ENCODE assay signal across 8 cellular contexts in the genomic region with DNA sequence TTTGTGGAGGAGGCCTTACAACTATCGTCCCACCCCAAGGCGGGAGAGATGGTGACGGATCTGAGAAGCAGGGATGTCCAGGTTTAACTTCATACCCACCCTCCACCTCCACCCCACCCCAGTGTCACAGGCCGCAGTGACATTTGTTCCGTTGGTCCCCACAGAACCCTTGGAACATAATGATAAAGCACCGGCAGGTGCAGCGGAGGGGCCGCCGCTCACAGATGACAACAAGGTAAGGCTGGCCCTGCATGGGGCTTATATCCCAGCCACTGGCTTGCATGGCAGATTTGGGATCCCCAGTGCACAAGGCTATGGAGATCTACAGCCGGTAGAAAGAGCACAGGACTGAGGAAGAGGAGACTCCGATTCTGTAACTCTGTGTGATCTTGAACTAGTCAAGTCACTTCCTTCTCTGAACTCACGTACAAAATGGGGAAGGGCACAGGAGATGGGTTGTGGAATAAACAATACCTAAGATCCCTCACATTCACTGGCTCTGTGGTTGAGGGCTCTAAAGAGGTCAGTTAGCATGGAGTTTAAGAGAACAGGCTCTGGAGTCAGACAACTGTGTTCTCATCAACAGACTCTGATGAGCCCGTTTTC. TPM values are rescaled to one million over a fixed set of nuclear protein-coding genes. Genes with fewer than 3 reads are reported as not detected.
DNase-seq lines count a peak whose midpoint lies in the region; ATAC-seq and TF ChIP-seq lines count a peak whose summit lies in the region.

No MANE protein-coding gene starts in this region.

- H3K4me3 Mint-ChIP-seq in activated naive CD4-positive, alpha-beta T cell treated with anti-CD3 and anti-CD28 coated beads, Interleukin-2, amount 10 ng/mL, durations not matched to agents 7 days and 5 days, result peak overlapping the region; percentile 82

- peaks cover 11% of the 10 kb centered on the region for H3K27me3 Mint-ChIP-seq in activated naive CD4-positive, alpha-beta T cell treated with anti-CD3 and anti-CD28 coated beads, Interleukin-2, amount 10 ng/mL, durations not matched to agents 7 days and 5 days

- H3K36me3 Mint-ChIP-seq in activated naive CD4-positive, alpha-beta T cell treated with anti-CD3 and anti-CD28 coated beads, Interleukin-2, amount 10 ng/mL, durations not matched to agents 7 days and 5 days, result peaks cover 34% of the 10 kb centered on the region

- H3K4me1 Mint-ChIP-seq in activated naive CD4-positive, alpha-beta T cell treated with anti-CD3 and anti-CD28 coated beads, Interleukin-2, amount 10 ng/mL, durations not matched to agents 7 days and 5 days, result peaks cover 20% of the 10 kb centered on the region

- no peaks in the 10 kb centered on the region for H3K9me3 Mint-ChIP-seq in activated naive CD4-positive, alpha-beta T cell treated with anti-CD3 and anti-CD28 coated beads, Interleukin-2, amount 10 ng/mL, durations not matched to agents 7 days and 5 days

- peak overlapping the region; percentile 97 for H3K4me3 ChIP-seq in skeletal muscle cell (ENCODE audit: low read depth, low read length)

- CTCF ChIA-PET in activated naive CD4-positive, alpha-beta T cell treated with anti-CD3 and anti-CD28 coated beads, Interleukin-2, amount 10 ng/mL, durations not matched to agents 7 days and 5 days (lab: Charles Lee), result interaction anchor here (0.7 kb wide), 1 partner anchor 9 kb away, joined by 3 read pairs; no protein-coding TSS in a partner anchor

- H3K27ac Mint-ChIP-seq in activated naive CD4-positive, alpha-beta T cell treated with anti-CD3 and anti-CD28 coated beads, Interleukin-2, amount 10 ng/mL, durations not matched to agents 7 days and 5 days, result peak overlapping the region; percentile 90

- in situ Hi-C loops in G401 (cut with HindIII; ENCODE audit: low sequenced_read_pairs), result no loop called here

- peak overlapping the region; percentile 85 for H3K27ac ChIP-seq in VCaP

- ATAC-seq in HG03135 (IDR thresholded peaks at IDR 0.05; ENCODE audit: unreplicated experiment) (no peak), HG02798 (IDR thresholded peaks at IDR 0.05; ENCODE audit: poor library complexity, unreplicated experiment) (no peak)

- DNase-seq in activated naive CD4-positive, alpha-beta T cell treated with anti-CD3 and anti-CD28 coated beads, Interleukin-2, amount 10 ng/mL, durations not matched to agents 7 days and 5 days, result peak; percentile 30
- DNase-seq in activated naive CD4-positive, alpha-beta T cell treated with anti-CD3 and anti-CD28 coated beads, Interleukin-2, amount 50 U/mL, for 16 hours, result no peak
- DNase-seq in germinal center (ENCODE audit: low spot score) (peak; percentile 31), skeletal muscle cell (ENCODE audit: low read depth) (no peak), G401 (ENCODE audit: low spot score) (no peak)

- TF ChIP-seq CTCF in VCaP (conservative IDR thresholded peaks at IDR 0.05), result no peak

RNA-seq across cellular contexts. Expression of a gene that starts 0.9 kb away (rescaled TPM):
- total RNA-seq in G401 (2014; rRNA removed; shearing (Covaris generic)), result 40.4 and 43.3 TPM in 2 replicates

RNA-seq across cellular contexts. Expression of a gene that starts 0.9 kb away (rescaled TPM):
- total RNA-seq in G401 (2014; rRNA removed; shearing (Covaris generic)), result not detected in 2 replicates

RNA-seq across cellular contexts. Expression of a gene that starts 19.8 kb away (rescaled TPM):
- total RNA-seq in G401 (2014; rRNA removed; shearing (Covaris generic)), result 75.4 and 83.0 TPM in 2 replicates

RNA-seq across cellular contexts. Expression of a gene that starts 34.5 kb away (rescaled TPM):
- 1.3 and 1.8 TPM in 2 replicates for total RNA-seq in G401 (2014; rRNA removed; shearing (Covaris generic))

RNA-seq across cellular contexts. Expression of a gene that starts 41.0 kb away (rescaled TPM):
- 26.5 and 45.6 TPM in 2 replicates for total RNA-seq in G401 (2014; rRNA removed; shearing (Covaris generic))

Comparison
In these comparisons a context has a peak if more than half of its experiments do, and no peak if none do; other contexts are left out.
1. DNase-seq: peak in activated naive CD4-positive, alpha-beta T cell treated with anti-CD3 and anti-CD28 coated beads, Interleukin-2, amount 10 ng/mL, durations not matched to agents 7 days and 5 days (single experiment) and germinal center (single experiment); none in activated naive CD4-positive, alpha-beta T cell treated with anti-CD3 and anti-CD28 coated beads, Interleukin-2, amount 50 U/mL, for 16 hours (single experiment), skeletal muscle cell (single experiment) and G401 (single experiment).